In the genomic region with DNA sequence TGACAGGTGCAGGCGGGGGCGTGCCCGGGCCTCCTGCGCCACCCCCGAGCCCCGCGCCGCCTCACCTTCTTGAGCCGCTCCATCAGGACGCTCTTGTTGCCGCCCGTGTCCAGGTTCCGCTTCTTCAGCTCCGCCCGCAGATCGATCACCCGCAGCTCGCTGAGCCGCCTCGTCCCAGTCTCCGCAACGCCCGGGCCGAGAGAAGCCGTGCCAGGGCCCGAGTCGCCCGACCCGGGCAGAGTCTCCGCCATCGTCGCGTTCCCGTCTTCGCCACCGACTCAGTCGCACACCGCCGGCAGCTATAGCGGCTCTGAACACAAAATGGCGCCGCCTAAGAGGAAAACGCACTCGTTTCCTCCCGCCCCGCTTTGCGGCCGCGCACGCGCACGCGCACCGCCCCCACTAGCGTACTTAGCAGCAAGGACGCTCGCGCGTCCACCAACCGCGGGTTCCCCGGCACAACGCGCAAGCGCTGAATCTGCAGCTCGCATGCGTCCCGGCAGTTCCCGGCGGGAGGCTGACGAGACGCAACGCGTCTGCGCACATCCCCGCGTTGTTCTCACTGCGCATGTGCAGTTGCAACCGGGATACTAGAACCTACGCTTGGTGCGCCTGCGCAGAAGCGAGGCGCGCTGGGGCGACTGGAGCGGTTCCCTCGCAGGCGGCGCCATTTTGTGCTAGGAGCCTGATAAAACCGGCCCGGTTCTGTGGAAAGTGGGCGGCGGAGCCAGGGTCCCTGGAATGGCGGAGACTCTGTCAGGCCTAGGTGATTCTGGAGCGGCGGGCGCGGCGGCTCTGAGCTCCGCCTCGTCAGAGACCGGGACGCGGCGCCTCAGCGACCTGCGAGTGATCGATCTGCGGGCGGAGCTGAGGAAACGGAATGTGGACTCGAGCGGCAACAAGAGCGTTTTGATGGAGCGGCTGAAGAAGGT, we compare ENCODE assay signal across 8 cellular contexts. TPM values are rescaled to one million over a fixed set of nuclear protein-coding genes. Genes with fewer than 3 reads are reported as not detected.
A peak's percentile ranks its signal among the peaks of the same experiment; 100 is the strongest.
DNase-seq lines count a peak whose midpoint lies in the region; ATAC-seq and TF ChIP-seq lines count a peak whose summit lies in the region.

A gene (plus strand): TSS at position 619 of the 932 bp plus-strand sequence. CDS start 123 bp downstream, at position 742.
A gene (minus strand): TSS at position 312 of the 932 bp plus-strand sequence. CDS start 61 bp downstream, at position 251.

- TF ChIP-seq CTCF in GM10248 (IDR thresholded peaks at IDR 0.05; ENCODE audit: control extremely low read depth, extremely low read depth, low read depth, missing control alignments), result no peak

- peak within 1 kb of the TSS; percentile 87 for H3K27ac ChIP-seq in temporal lobe (ENCODE audit: low read depth, low read length)

- peaks cover 22% of the 10 kb centered on the region for H3K36me3 Mint-ChIP-seq in activated naive CD8-positive, alpha-beta T cell

- H3K9me3 Mint-ChIP-seq in activated naive CD8-positive, alpha-beta T cell (ENCODE audit: low read depth), result no peaks in the 10 kb centered on the region

- H3K27me3 Mint-ChIP-seq in activated naive CD8-positive, alpha-beta T cell, result no peaks in the 10 kb centered on the region

- ATAC-seq in HG02623 (IDR thresholded peaks at IDR 0.05; ENCODE audit: unreplicated experiment), result peak; percentile 82

- DNase-seq in GM10248 (ENCODE audit: extremely low spot score) (peak; percentile 99), NCI-H1105 (lab: John Stamatoyannopoulos, UW) (peak; percentile 99), SKM-1 treated with dmso at 0.1 percent for 144 hours (lab: John Stamatoyannopoulos, UW; ENCODE audit: unreplicated experiment) (peak; percentile 100), glomerular endothelial cell (ENCODE audit: extremely low read depth, low read depth, low spot score) (peak; percentile 94), occipital lobe (lab: John Stamatoyannopoulos, UW) (peak; percentile 94)

- peak within 1 kb of the TSS; percentile 100 for H3K4me3 Mint-ChIP-seq in activated naive CD8-positive, alpha-beta T cell

- POLR2A ChIA-PET in GM10248 (lab: Yijun Ruan, JAX), result interaction anchor here (0.5 to 1.6 kb wide), 12 partner anchors 8 to 776 kb away, joined by 3 to 11 read pairs (median 3); a partner anchor contains a TSS

- peaks cover 59% of the 10 kb centered on the region for H3K4me1 Mint-ChIP-seq in activated naive CD8-positive, alpha-beta T cell (ENCODE audit: low read depth)

- CTCF ChIA-PET in GM10248 (lab: Yijun Ruan, JAX), result interaction anchor here (1.2 to 1.7 kb wide), 3 partner anchors 64 to 68 kb away, joined by 3 to 6 read pairs (median 4); a partner anchor contains a TSS

- H3K27ac Mint-ChIP-seq in activated naive CD8-positive, alpha-beta T cell, result peak within 1 kb of the TSS; percentile 100

RNA-seq across cellular contexts. Expression of the first gene that starts in this region (rescaled TPM):
- 33.4 and 77.9 TPM in 2 replicates for total RNA-seq in glomerular endothelial cell
- total RNA-seq in occipital lobe, result 76.6 TPM
- 79.7 TPM for total RNA-seq in temporal lobe

RNA-seq across cellular contexts. Expression of the second gene that starts in this region (rescaled TPM):
- total RNA-seq in glomerular endothelial cell (25.7 and 30.9 TPM in 2 replicates), occipital lobe (44.3 TPM), temporal lobe (32.9 TPM)

Comparison
In these comparisons a context has a peak if more than half of its experiments do, and no peak if none do; other contexts are left out.
1. Peak in every context shown above with its lines: DNase-seq, ATAC-seq and H3K27ac ChIP-seq.